11 cellular contexts compared by ENCODE assay signal in the genomic region with DNA sequence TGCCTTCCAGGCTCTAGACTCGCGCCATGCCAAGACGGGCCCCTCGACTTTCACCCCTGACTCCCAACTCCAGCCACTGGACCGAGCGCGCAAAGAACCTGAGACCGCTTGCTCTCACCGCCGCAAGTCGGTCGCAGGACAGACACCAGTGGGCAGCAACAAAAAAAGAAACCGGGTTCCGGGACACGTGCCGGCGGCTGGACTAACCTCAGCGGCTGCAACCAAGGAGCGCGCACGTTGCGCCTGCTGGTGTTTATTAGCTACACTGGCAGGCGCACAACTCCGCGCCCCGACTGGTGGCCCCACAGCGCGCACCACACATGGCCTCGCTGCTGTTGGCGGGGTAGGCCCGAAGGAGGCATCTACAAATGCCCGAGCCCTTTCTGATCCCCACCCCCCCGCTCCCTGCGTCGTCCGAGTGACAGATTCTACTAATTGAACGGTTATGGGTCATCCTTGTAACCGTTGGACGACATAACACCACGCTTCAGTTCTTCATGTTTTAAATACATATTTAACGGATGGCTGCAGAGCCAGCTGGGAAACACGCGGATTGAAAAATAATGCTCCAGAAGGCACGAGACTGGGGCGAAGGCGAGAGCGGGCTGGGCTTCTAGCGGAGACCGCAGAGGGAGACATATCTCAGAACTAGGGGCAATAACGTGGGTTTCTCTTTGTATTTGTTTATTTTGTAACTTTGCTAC. TPM values are rescaled to one million over a fixed set of nuclear protein-coding genes. Genes with fewer than 3 reads are reported as not detected.
DNase-seq lines count a peak whose midpoint lies in the region; ATAC-seq and TF ChIP-seq lines count a peak whose summit lies in the region.
"Had no signal": no experiment of that assay in that cellular context is flagged by ENCODE, and none has a peak within 500 bp of the region (broad histone marks: within the 10 kb centered on the region; RNA-seq: fewer than 3 reads in every experiment).

No MANE protein-coding gene starts in this region.

- peaks cover 58% of the 10 kb centered on the region for H3K4me1 Mint-ChIP-seq in WTC11

- POLR2A ChIA-PET in WTC11 (lab: Charles Lee): interaction anchor here (1.7 kb wide), 1 partner anchor 103 kb away, joined by 5 read pairs; no protein-coding TSS in a partner anchor

- H3K9ac ChIP-seq in iPS-15b (ENCODE audit: low read depth, low read length): no peak overlapping the region

- no peaks in the 10 kb centered on the region for H3K9me3 ChIP-seq in iPS-15b (ENCODE audit: control insufficient read depth, insufficient read depth, low read length)
- H3K9me3 ChIP-seq in gastrocnemius medialis: no peaks in the 10 kb centered on the region
- H3K9me3 ChIP-seq: BE2C had no signal

- ATAC-seq in WTC11: no peak
- ATAC-seq in gastrocnemius medialis: no peak
- ATAC-seq: K562 had no signal

- no peaks in the 10 kb centered on the region for H3K9me3 Mint-ChIP-seq in WTC11

- in situ Hi-C loops in gastrocnemius medialis (cut with MboI; ENCODE audit: low sequenced_read_pairs in 4 of 4): no loop called here

- H3K36me3 ChIP-seq in iPS-15b (ENCODE audit: control insufficient read depth, insufficient read depth, low read length) (no peaks in the 10 kb centered on the region), gastrocnemius medialis (no peaks in the 10 kb centered on the region)
- H3K36me3 ChIP-seq: BE2C had no signal

- CTCF ChIA-PET in WTC11 (lab: Charles Lee): interaction anchor here (1.0 to 4.7 kb wide), 7 partner anchors 11 to 174 kb away, joined by 3 to 23 read pairs (median 7); no protein-coding TSS in a partner anchor

- peak; percentile 62 for DNase-seq in activated CD8-positive, alpha-beta memory T cell treated with anti-CD3 and anti-CD28 coated beads, Interleukin-2, amount 50 U/mL, for 48 hours
- DNase-seq in activated CD8-positive, alpha-beta memory T cell treated with anti-CD3 and anti-CD28 coated beads for 24 hours: no peak
- DNase-seq in WTC11 (ENCODE audit: low spot score) (peak; percentile 54), gastrocnemius medialis (no peak), NCI-H2196 (lab: John Stamatoyannopoulos, UW; ENCODE audit: unreplicated experiment) (no peak), SKM-1 (lab: John Stamatoyannopoulos, UW; ENCODE audit: unreplicated experiment) (no peak), ureter (ENCODE audit: low spot score) (no peak)
- DNase-seq: BE2C, NCI-H446 treated with DMSO at 0.1 percent for 48 hours had no signal

- intact Hi-C loops in gastrocnemius medialis (cut with DNase I; ENCODE audit: low total_unique reads): no loop called here

- H3K4me1 ChIP-seq in iPS-15b (ENCODE audit: control insufficient read depth, insufficient read depth, low read length) (peaks cover 2% of the 10 kb centered on the region), gastrocnemius medialis (peaks cover 15 to 20% of the 10 kb centered on the region in 2 donors)
- H3K4me1 ChIP-seq: BE2C had no signal

- no peaks in the 10 kb centered on the region for H3K36me3 Mint-ChIP-seq in WTC11

- H3K4me3 ChIP-seq in iPS-15b (ENCODE audit: low read depth, low read length) (peak overlapping the region; percentile 75), gastrocnemius medialis (peak overlapping the region in 3 of 4 donors; percentile 27 to 49 (median 33))
- H3K4me3 ChIP-seq: K562 had no signal

- no peak overlapping the region for H3K27ac Mint-ChIP-seq in WTC11

- no peak for TF ChIP-seq CTCF in WTC11 (IDR thresholded peaks at IDR 0.05)
- no peak for TF ChIP-seq CTCF in gastrocnemius medialis (IDR thresholded peaks at IDR 0.05 in 4 of 5, conservative IDR thresholded peaks at IDR 0.05 in 1 of 5)

- H3K4me3 Mint-ChIP-seq in WTC11: peak overlapping the region; percentile 73

- TF ChIP-seq POLR2A in gastrocnemius medialis (IDR thresholded peaks at IDR 0.05): no peak

- H3K27ac ChIP-seq in gastrocnemius medialis: no peak overlapping the region

- H3K27me3 Mint-ChIP-seq in WTC11 (ENCODE audit: low read depth): peaks cover 100% of the 10 kb centered on the region

- H3K27me3 ChIP-seq in iPS-15b (ENCODE audit: control insufficient read depth, insufficient read depth, low read length) (peaks cover 96% of the 10 kb centered on the region), gastrocnemius medialis (peaks cover 94 to 96% (median 95%) of the 10 kb centered on the region in 3 donors)

TF ChIP-seq in WTC11, 78 proteins besides CTCF, POLR2A, EP300 and RAD21:
- TF ChIP-seq, protein P1, sequence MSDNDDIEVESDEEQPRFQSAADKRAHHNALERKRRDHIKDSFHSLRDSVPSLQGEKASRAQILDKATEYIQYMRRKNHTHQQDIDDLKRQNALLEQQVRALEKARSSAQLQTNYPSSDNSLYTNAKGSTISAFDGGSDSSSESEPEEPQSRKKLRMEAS (CRISPR knock-in tag; IDR thresholded peaks at IDR 0.05): peak; percentile 47; the same call in 1 of the 2 replicates
- TF ChIP-seq FOXK1 (CRISPR knock-in tag; IDR thresholded peaks at IDR 0.05) (no peak), USF1 (CRISPR knock-in tag; IDR thresholded peaks at IDR 0.05) (peak; percentile 37; the same call in 1 of the 2 replicates), ZBTB21 (CRISPR knock-in tag; IDR thresholded peaks at IDR 0.05; ENCODE audit: borderline replicate concordance) (no peak)
- TF ChIP-seq, protein P2, sequence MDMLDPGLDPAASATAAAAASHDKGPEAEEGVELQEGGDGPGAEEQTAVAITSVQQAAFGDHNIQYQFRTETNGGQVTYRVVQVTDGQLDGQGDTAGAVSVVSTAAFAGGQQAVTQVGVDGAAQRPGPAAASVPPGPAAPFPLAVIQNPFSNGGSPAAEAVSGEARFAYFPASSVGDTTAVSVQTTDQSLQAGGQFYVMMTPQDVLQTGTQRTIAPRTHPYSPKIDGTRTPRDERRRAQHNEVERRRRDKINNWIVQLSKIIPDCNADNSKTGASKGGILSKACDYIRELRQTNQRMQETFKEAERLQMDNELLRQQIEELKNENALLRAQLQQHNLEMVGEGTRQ (CRISPR knock-in tag; IDR thresholded peaks at IDR 0.05): 0 out of 2 replicates have a peak, but pooled peaks have one; percentile 50

RNA-seq across cellular contexts. Expression of gene OLIG2, which starts 2.0 kb away (rescaled TPM):
- total RNA-seq in WTC11 (2021) (0.60 to 0.79 TPM (median 0.71 TPM) in 3 replicates), gastrocnemius medialis (under 1 TPM in 1 of 4 donors, not detected in 3; 0.10 TPM), ureter (not detected)
- total RNA-seq: K562 had no signal

RNA-seq across cellular contexts. Expression of gene OLIG1, which starts 46.2 kb away (rescaled TPM):
- total RNA-seq in WTC11 (2021): 2.1 to 2.4 TPM (median 2.2 TPM) in 3 replicates
- 1 to 10 TPM in 2 of 4 donors, not detected in 2; 1.4 TPM for total RNA-seq in gastrocnemius medialis
- total RNA-seq in ureter: not detected
- total RNA-seq: K562 had no signal

Comparison
In these comparisons a context has a peak if more than half of its experiments do, and no peak if none do; other contexts are left out.
1. DNase-seq: peak in activated CD8-positive, alpha-beta memory T cell treated with anti-CD3 and anti-CD28 coated beads, Interleukin-2, amount 50 U/mL, for 48 hours (single experiment) and WTC11 (single experiment); none in activated CD8-positive, alpha-beta memory T cell treated with anti-CD3 and anti-CD28 coated beads for 24 hours (single experiment), gastrocnemius medialis (0 of 2), NCI-H2196 (single experiment), SKM-1 (single experiment) and ureter (single experiment).